ENCODE assay signal across 24 cellular contexts in the genomic region with DNA sequence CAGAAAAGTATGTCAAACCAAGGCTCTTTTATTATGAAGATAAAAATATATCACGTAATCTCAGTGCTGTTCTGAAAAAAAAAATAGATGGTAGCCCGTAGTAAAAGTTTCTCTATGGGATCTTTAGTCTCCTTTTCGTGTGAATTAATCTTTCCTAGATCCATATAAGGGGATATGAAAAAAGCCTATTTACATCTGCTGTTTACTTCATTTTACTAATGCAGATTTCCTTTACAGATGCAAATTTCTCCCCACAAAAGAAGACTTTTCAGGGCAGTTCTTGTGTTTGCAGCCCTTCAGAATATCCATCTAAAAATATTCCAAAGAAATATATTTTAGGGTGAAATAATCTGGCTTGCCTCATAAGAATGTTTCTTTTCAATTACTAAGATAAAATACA.
A peak's percentile ranks its signal among the peaks of the same experiment; 100 is the strongest.
DNase-seq lines count a peak whose midpoint lies in the region; ATAC-seq, FAIRE-seq and TF ChIP-seq lines count a peak whose summit lies in the region.
"Had no signal": no experiment of that assay in that cellular context is flagged by ENCODE, and none has a peak within 500 bp of the region (broad histone marks: within the 10 kb centered on the region; RNA-seq: fewer than 3 reads in every experiment).

No MANE protein-coding gene starts in this region.

- H3K9ac ChIP-seq in HUES6 (ENCODE audit: low read length) (no peak overlapping the region), H1 (replicated peaks in 1 of 4; ENCODE audit: extremely low read depth in 1 of 4, low read depth in 3 of 4, low read length in 3 of 4) (no peak overlapping the region), iPS-18a (ENCODE audit: low read length) (no peak overlapping the region)
- H3K9ac ChIP-seq: BLaER1 had no signal

- no peak overlapping the region for H3K18ac ChIP-seq in H1 (ENCODE audit: extremely low read depth, low read length)

- POLR2A ChIA-PET in H1 (lab: Charles Lee; ENCODE audit: partially characterized antibody), result no interaction called here

- H3K4me2 ChIP-seq in GM23338 (peak overlapping the region; percentile 10; the same call in 1 of the 2 replicates), H1 (ENCODE audit: insufficient read depth in 1 of 2, low read depth in 2 of 2, low read length in 2 of 2) (no peak overlapping the region)
- H3K4me2 ChIP-seq: BLaER1 had no signal

- H2BK5ac ChIP-seq in H1 (ENCODE audit: low read depth, low read length), result no peak overlapping the region

- CTCF ChIA-PET in H1 (lab: Charles Lee; ENCODE audit: partially characterized antibody), result interaction anchor here (0.8 kb wide), 1 partner anchor 170 kb away, joined by 3 read pairs; no protein-coding TSS in a partner anchor

- peak overlapping the region; percentile 87 for H3K27ac Mint-ChIP-seq in GM23338
- H3K27ac Mint-ChIP-seq: B cell; CD4-positive, CD25-positive, alpha-beta regulatory T cell; CD8-positive, alpha-beta T cell had no signal

- H2AFZ ChIP-seq in GM23338 (no peak overlapping the region), H1 (ENCODE audit: low read length) (no peak overlapping the region)

- H3K27ac ChIP-seq in GM23338 (ENCODE audit: low read depth) (no peak overlapping the region), HUES6 (ENCODE audit: low read depth, low read length) (peak overlapping the region; percentile 54; the same call in 1 of the 2 replicates), H1 (ENCODE audit: low read depth, low read length) (no peak overlapping the region), iPS-18a (ENCODE audit: low read length) (peak overlapping the region; percentile 2)
- H3K27ac ChIP-seq: 22Rv1, BLaER1, C4-2B had no signal

- H3K4me3 ChIP-seq in GM23338, result no peak overlapping the region
- no peak overlapping the region for H3K4me3 ChIP-seq in HUES6 (ENCODE audit: low read depth, low read length)
- H3K4me3 ChIP-seq in H1 (ENCODE audit: extremely low read depth in 1 of 4, insufficient read depth in 2 of 4, low read depth in 3 of 4, low read length in 4 of 4), result peak overlapping the region in 1 of 4 experiments; percentile 21; a peak in 1 of 8 replicates
- H3K4me3 ChIP-seq in iPS-18a (ENCODE audit: low read length), result no peak overlapping the region
- H3K4me3 ChIP-seq: BLaER1 had no signal

- ATAC-seq in GM23338, result no peak; the same call in 2 of the 3 replicates
- ATAC-seq: CD8-positive, alpha-beta T cell; HCT116 had no signal

- no peaks in the 10 kb centered on the region for H3K79me1 ChIP-seq in H1 (ENCODE audit: low read depth, low read length)

- no peaks in the 10 kb centered on the region for H3F3A ChIP-seq in GM23338 (replicated peaks; ENCODE audit: low read depth)

- no peaks in the 10 kb centered on the region for H3K27me3 ChIP-seq in GM23338 (ENCODE audit: insufficient read depth)
- H3K27me3 ChIP-seq in HUES6 (ENCODE audit: control insufficient read depth, insufficient read depth, low read length), result no peaks in the 10 kb centered on the region
- H3K27me3 ChIP-seq in H1 (replicated peaks in 1 of 4; ENCODE audit: control insufficient read depth in 3 of 4, extremely low read depth in 1 of 4, insufficient read depth in 3 of 4, low read length in 3 of 4), result no peaks in the 10 kb centered on the region
- H3K27me3 ChIP-seq in iPS-18a (ENCODE audit: control insufficient read depth, insufficient read depth, low read length), result no peaks in the 10 kb centered on the region
- H3K27me3 ChIP-seq: BLaER1 had no signal

- H4K91ac ChIP-seq in H1 (replicated peaks; ENCODE audit: insufficient read length, low read length), result no peak overlapping the region

- no peaks in the 10 kb centered on the region for H3K9me2 ChIP-seq in GM23338 (ENCODE audit: insufficient read depth)

- H3K9me3 Mint-ChIP-seq in GM23338, result peaks cover 16% of the 10 kb centered on the region

- no peak overlapping the region for H3K14ac ChIP-seq in H1 (ENCODE audit: insufficient read length)

- H3K27me3 Mint-ChIP-seq in GM23338 (ENCODE audit: insufficient read depth, low read depth, poor library complexity), result peaks cover 2% of the 10 kb centered on the region
- H3K27me3 Mint-ChIP-seq: B cell; CD4-positive, CD25-positive, alpha-beta regulatory T cell had no signal

- no peak overlapping the region for H3K23ac ChIP-seq in H1 (ENCODE audit: insufficient read length)

- no peak for TF ChIP-seq EP300 in H1 (IDR thresholded peaks at IDR 0.05; ENCODE audit: borderline replicate concordance in 1 of 2, low read depth in 2 of 2, low read length in 2 of 2)

- DNase-seq in GM23338 (ENCODE audit: low spot score) (peak; percentile 24), H1 (ENCODE audit: low read depth in 1 of 2, low spot score in 2 of 2) (no peak), NCI-H1417 (lab: John Stamatoyannopoulos, UW) (no peak), erythroblast (lab: John Stamatoyannopoulos, UW) (no peak)
- DNase-seq in activated CD8-positive, alpha-beta memory T cell treated with anti-CD3 and anti-CD28 coated beads, Interleukin-2, amount 50 U/mL, for 48 hours, result no peak
- DNase-seq in stimulated activated CD8-positive, alpha-beta memory T cell treated with anti-CD3 and anti-CD28 coated beads, Interleukin-4, amount 100 ng/mL, for 48 hours, result no peak
- DNase-seq: Caco-2; CD4-positive, CD25-positive, alpha-beta regulatory T cell; CD8-positive, alpha-beta T cell; DMS153; DND-41; GOT3; H7 had no signal

- no peak overlapping the region for H3K4ac ChIP-seq in H1 (replicated peaks; ENCODE audit: insufficient read length, low read depth, low read length)

- no peaks in the 10 kb centered on the region for H3K23me2 ChIP-seq in H1 (ENCODE audit: low read depth, low read length)

- TF ChIP-seq POLR2A in H1 (IDR thresholded peaks at IDR 0.05; ENCODE audit: control extremely low read depth in 1 of 2, low read depth in 2 of 2, low read length in 2 of 2) (no peak), erythroblast (IDR thresholded peaks at IDR 0.05; ENCODE audit: low read length) (no peak)

- H4K20me1 ChIP-seq in GM23338 (replicated peaks; ENCODE audit: insufficient read depth) (no peaks in the 10 kb centered on the region), H1 (replicated peaks in 1 of 2; ENCODE audit: control insufficient read depth in 1 of 2, insufficient read depth in 2 of 2, low read length in 2 of 2) (no peaks in the 10 kb centered on the region)
- H4K20me1 ChIP-seq: BLaER1 had no signal

- peaks cover 5% of the 10 kb centered on the region; the same call in 1 of the 2 replicates for H3K36me3 ChIP-seq in GM23338 (ENCODE audit: insufficient read depth)
- H3K36me3 ChIP-seq in HUES6 (ENCODE audit: control insufficient read depth, insufficient read depth, low read length), result no peaks in the 10 kb centered on the region; the same call in 1 of the 2 replicates
- H3K36me3 ChIP-seq in H1 (ENCODE audit: control insufficient read depth in 2 of 4, insufficient read depth in 4 of 4, low read length in 3 of 4), result peaks cover 0 to 3% (median 0%) of the 10 kb centered on the region in 4 experiments; a peak in 2 of 8 replicates
- no peaks in the 10 kb centered on the region for H3K36me3 ChIP-seq in iPS-18a (ENCODE audit: control insufficient read depth, low read depth, low read length)
- H3K36me3 ChIP-seq: BLaER1 had no signal

- no peak overlapping the region for H4K5ac ChIP-seq in H1 (ENCODE audit: insufficient read length, low read depth, low read length)

- no peak for TF ChIP-seq RAD21 in H1 (IDR thresholded peaks at IDR 0.05 in 1 of 2, conservative IDR thresholded peaks at IDR 0.05 in 1 of 2; ENCODE audit: low read depth in 2 of 2, low read length in 2 of 2)

- FAIRE-seq in H1 (lab: Jason Lieb, UNC), result no peak
- FAIRE-seq: A204.1, G401.6, GM12892, GM19239 had no signal

- peaks cover 20% of the 10 kb centered on the region for H3K4me1 ChIP-seq in GM23338 (ENCODE audit: insufficient read depth)
- H3K4me1 ChIP-seq in HUES6 (ENCODE audit: control insufficient read depth, insufficient read depth, low read length), result peaks cover 8% of the 10 kb centered on the region; the same call in 1 of the 2 replicates
- peaks cover 0 to 7% (median 2%) of the 10 kb centered on the region in 4 experiments; a peak in 2 of 7 replicates for H3K4me1 ChIP-seq in H1 (replicated peaks in 1 of 4; ENCODE audit: control insufficient read depth in 3 of 4, insufficient read depth in 4 of 4, low read length in 3 of 4)
- peaks cover 20% of the 10 kb centered on the region for H3K4me1 ChIP-seq in iPS-18a (ENCODE audit: control insufficient read depth, low read depth, low read length)
- H3K4me1 ChIP-seq: BLaER1, Caco-2 had no signal

- H2BK12ac ChIP-seq in H1 (ENCODE audit: low read depth, low read length), result no peak overlapping the region

- no peak overlapping the region for H3K4me3 Mint-ChIP-seq in GM23338
- H3K4me3 Mint-ChIP-seq: B cell; CD4-positive, CD25-positive, alpha-beta regulatory T cell; CD8-positive, alpha-beta T cell had no signal

- H3K79me2 ChIP-seq in GM23338 (replicated peaks; ENCODE audit: insufficient read depth), result no peaks in the 10 kb centered on the region
- no peaks in the 10 kb centered on the region for H3K79me2 ChIP-seq in H1 (ENCODE audit: control insufficient read depth in 1 of 2, insufficient read depth in 2 of 2, low read length in 2 of 2)

- H2BK15ac ChIP-seq in H1 (ENCODE audit: low read length), result no peak overlapping the region

- peaks cover 23% of the 10 kb centered on the region for H3K36me3 Mint-ChIP-seq in GM23338 (ENCODE audit: low read depth)
- H3K36me3 Mint-ChIP-seq: CD4-positive, CD25-positive, alpha-beta regulatory T cell; CD8-positive, alpha-beta T cell had no signal

- TF ChIP-seq CTCF in GM23338 (conservative IDR thresholded peaks at IDR 0.05; ENCODE audit: low read depth in 2 of 2) (no peak), H1 (IDR thresholded peaks at IDR 0.05; ENCODE audit: control extremely low read depth in 1 of 3, insufficient read depth in 1 of 3, low read depth in 1 of 3, low read length in 3 of 3) (no peak)

- H4K8ac ChIP-seq in H1 (ENCODE audit: extremely low read depth, insufficient read depth, low read length), result no peak overlapping the region

- H3K9me3 ChIP-seq in HUES6 (ENCODE audit: control insufficient read depth, insufficient read depth, low read depth, low read length), result peaks cover 17% of the 10 kb centered on the region
- H3K9me3 ChIP-seq in H1 (ENCODE audit: insufficient read depth in 2 of 2, low read depth in 1 of 2, low read length in 1 of 2), result peaks cover 2 to 11% of the 10 kb centered on the region in 2 experiments
- H3K9me3 ChIP-seq in iPS-18a (ENCODE audit: control insufficient read depth, low read depth, low read length), result peaks cover 17% of the 10 kb centered on the region
- H3K9me3 ChIP-seq: Caco-2 had no signal

- WGBS in H1 (ENCODE audit: extremely low coverage in 1 of 2, insufficient coverage in 1 of 2, insufficient read length in 1 of 2, insufficient replicate concordance in 2 of 2, low coverage in 1 of 2, low lambda C conversion rate in 2 of 2, missing lambda C conversion rate in 1 of 2), 2 experiments, result 34% methylated on average over 3 of the region's 3 CpGs; no CpG with 5 or more reads in 1 of the 2 experiments

- no peak overlapping the region for H2BK120ac ChIP-seq in H1 (replicated peaks; ENCODE audit: low read depth, low read length)

- H3K4me1 Mint-ChIP-seq in GM23338, result peaks cover 23% of the 10 kb centered on the region; the same call in 2 of the 3 replicates
- H3K4me1 Mint-ChIP-seq: B cell; CD4-positive, CD25-positive, alpha-beta regulatory T cell had no signal

- H2BK20ac ChIP-seq in H1 (ENCODE audit: low read length), result no peak overlapping the region

- H3K56ac ChIP-seq in H1 (replicated peaks; ENCODE audit: insufficient read length, low read depth, low read length), result no peak overlapping the region

- H2AK5ac ChIP-seq in H1 (ENCODE audit: low read depth, low read length), result no peak overlapping the region

Comparison
In these comparisons a context has a peak if more than half of its experiments do, and no peak if none do; other contexts are left out.
1. H3K27ac ChIP-seq: peak in HUES6 (single experiment) and iPS-18a (single experiment); none in GM23338 (single experiment) and H1 (single experiment).